1 cellular context compared by ENCODE assay signal in the genomic region with DNA sequence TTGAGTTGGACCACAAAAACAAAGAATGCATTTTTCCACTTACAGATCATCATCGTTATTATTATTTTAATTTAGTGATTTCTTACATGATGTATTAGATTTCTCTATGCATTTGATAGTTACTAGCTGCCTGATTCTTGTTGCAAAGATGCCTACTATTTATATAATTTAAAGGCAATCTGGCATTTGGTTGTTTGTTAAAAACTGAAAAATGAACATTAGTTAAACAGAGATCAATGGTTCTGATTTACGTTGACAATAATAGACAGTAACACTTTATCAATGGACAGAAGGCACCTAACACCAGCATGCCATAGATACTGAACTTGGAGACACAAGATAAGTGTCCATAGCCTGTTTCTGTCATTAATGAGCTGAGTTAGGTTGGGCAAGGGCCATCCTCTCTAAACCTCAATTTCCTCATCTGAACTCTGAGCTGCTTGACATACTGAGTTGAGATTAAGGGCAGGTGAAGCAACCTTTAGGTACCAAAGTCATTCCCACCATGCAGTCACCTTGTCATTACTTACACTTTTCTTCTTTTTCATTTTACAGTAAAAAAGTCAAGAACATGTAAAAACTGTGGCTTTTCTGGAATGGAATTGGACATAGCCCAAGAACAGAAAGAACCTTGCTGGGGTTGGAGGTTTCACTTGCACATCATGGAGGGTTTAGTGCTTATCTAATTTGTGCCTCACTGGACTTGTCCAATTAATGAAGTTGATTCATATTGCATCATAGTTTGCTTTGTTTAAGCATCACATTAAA.
A peak's percentile ranks its signal among the peaks of the same experiment; 100 is the strongest.
TF ChIP-seq lines count a peak whose summit lies in the region.

No MANE protein-coding gene starts in this region.

TF ChIP-seq in HepG2, 621 proteins besides CTCF, POLR2A, EP300 and RAD21 (continued from another document and continues in another):
- TF ChIP-seq, protein P1, sequence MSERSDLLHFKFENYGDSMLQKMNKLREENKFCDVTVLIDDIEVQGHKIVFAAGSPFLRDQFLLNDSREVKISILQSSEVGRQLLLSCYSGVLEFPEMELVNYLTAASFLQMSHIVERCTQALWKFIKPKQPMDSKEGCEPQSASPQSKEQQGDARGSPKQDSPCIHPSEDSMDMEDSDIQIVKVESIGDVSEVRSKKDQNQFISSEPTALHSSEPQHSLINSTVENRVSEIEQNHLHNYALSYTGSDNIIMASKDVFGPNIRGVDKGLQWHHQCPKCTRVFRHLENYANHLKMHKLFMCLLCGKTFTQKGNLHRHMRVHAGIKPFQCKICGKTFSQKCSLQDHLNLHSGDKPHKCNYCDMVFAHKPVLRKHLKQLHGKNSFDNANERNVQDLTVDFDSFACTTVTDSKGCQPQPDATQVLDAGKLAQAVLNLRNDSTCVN (CRISPR knock-in tag; IDR thresholded peaks at IDR 0.05; ENCODE audit: borderline replicate concordance), result no peak
- TF ChIP-seq SAP130 (CRISPR knock-in tag; IDR thresholded peaks at IDR 0.05; ENCODE audit: low read depth) (peak; percentile 72), DPF2 (CRISPR knock-in tag; IDR thresholded peaks at IDR 0.05; ENCODE audit: borderline replicate concordance, low read depth) (no peak), YY1 (IDR thresholded peaks at IDR 0.05; ENCODE audit: insufficient read depth, insufficient replicate concordance, low read depth, low read length) (no peak), TBX2 (CRISPR knock-in tag; IDR thresholded peaks at IDR 0.05; ENCODE audit: borderline replicate concordance) (peak; percentile 66; the same call in 1 of the 2 replicates), GPN1 (CRISPR knock-in tag; IDR thresholded peaks at IDR 0.05; ENCODE audit: borderline replicate concordance) (no peak), JUNB (CRISPR knock-in tag; IDR thresholded peaks at IDR 0.05; ENCODE audit: borderline replicate concordance) (no peak), NFIC (IDR thresholded peaks at IDR 0.05; ENCODE audit: low read length) (no peak; the same call in 1 of the 2 replicates), ZNF232 (CRISPR knock-in tag; IDR thresholded peaks at IDR 0.05; ENCODE audit: borderline replicate concordance) (no peak), AGO1 (IDR thresholded peaks at IDR 0.05; ENCODE audit: low read depth, low read length, poor library complexity, severe bottlenecking) (no peak), ZBTB8A (CRISPR knock-in tag; IDR thresholded peaks at IDR 0.05; ENCODE audit: borderline replicate concordance, low read depth) (no peak), NCOA5 (CRISPR knock-in tag; IDR thresholded peaks at IDR 0.05) (no peak), MED8 (CRISPR knock-in tag; IDR thresholded peaks at IDR 0.05; ENCODE audit: insufficient replicate concordance) (no peak), ZNF7 (CRISPR knock-in tag; IDR thresholded peaks at IDR 0.05) (0 out of 2 replicates have a peak, but pooled peaks have one; percentile 13), ZBTB7A (CRISPR knock-in tag; IDR thresholded peaks at IDR 0.05) (no peak), TARDBP (CRISPR knock-in tag; IDR thresholded peaks at IDR 0.05) (no peak), ZBTB7B (CRISPR knock-in tag; IDR thresholded peaks at IDR 0.05) (0 out of 2 replicates have a peak, but pooled peaks have one; percentile 35), BORCS8-MEF2B (CRISPR knock-in tag; IDR thresholded peaks at IDR 0.05) (no peak), ZNF737 (CRISPR knock-in tag; IDR thresholded peaks at IDR 0.05; ENCODE audit: borderline replicate concordance) (no peak), SAFB2 (CRISPR knock-in tag; IDR thresholded peaks at IDR 0.05; ENCODE audit: borderline replicate concordance, low read depth) (no peak; the same call in 1 of the 2 replicates), GFI1 (CRISPR knock-in tag; IDR thresholded peaks at IDR 0.05; ENCODE audit: borderline replicate concordance) (no peak), ZNF441 (CRISPR knock-in tag; IDR thresholded peaks at IDR 0.05; ENCODE audit: borderline replicate concordance) (no peak), ZNF30 (CRISPR knock-in tag; IDR thresholded peaks at IDR 0.05) (no peak), SRF (IDR thresholded peaks at IDR 0.05; ENCODE audit: low read depth, low read length) (no peak), ZNF563 (CRISPR knock-in tag; IDR thresholded peaks at IDR 0.05) (no peak), ZNF431 (CRISPR knock-in tag; IDR thresholded peaks at IDR 0.05; ENCODE audit: borderline replicate concordance, low read depth) (no peak), ZNF224 (CRISPR knock-in tag; IDR thresholded peaks at IDR 0.05) (no peak), ZNF17 (CRISPR knock-in tag; IDR thresholded peaks at IDR 0.05) (no peak), ZNF792 (CRISPR knock-in tag; IDR thresholded peaks at IDR 0.05) (0 out of 2 replicates have a peak, but pooled peaks have one; percentile 35), ZNF317 (CRISPR knock-in tag; IDR thresholded peaks at IDR 0.05) (no peak), SMARCC2 (IDR thresholded peaks at IDR 0.05) (no peak), POLR2G (IDR thresholded peaks at IDR 0.05; ENCODE audit: low read depth, low read length) (peak; percentile 74), SMAD1 (CRISPR knock-in tag; IDR thresholded peaks at IDR 0.05; ENCODE audit: borderline replicate concordance, low read depth) (no peak)
- TF ChIP-seq, protein P2, sequence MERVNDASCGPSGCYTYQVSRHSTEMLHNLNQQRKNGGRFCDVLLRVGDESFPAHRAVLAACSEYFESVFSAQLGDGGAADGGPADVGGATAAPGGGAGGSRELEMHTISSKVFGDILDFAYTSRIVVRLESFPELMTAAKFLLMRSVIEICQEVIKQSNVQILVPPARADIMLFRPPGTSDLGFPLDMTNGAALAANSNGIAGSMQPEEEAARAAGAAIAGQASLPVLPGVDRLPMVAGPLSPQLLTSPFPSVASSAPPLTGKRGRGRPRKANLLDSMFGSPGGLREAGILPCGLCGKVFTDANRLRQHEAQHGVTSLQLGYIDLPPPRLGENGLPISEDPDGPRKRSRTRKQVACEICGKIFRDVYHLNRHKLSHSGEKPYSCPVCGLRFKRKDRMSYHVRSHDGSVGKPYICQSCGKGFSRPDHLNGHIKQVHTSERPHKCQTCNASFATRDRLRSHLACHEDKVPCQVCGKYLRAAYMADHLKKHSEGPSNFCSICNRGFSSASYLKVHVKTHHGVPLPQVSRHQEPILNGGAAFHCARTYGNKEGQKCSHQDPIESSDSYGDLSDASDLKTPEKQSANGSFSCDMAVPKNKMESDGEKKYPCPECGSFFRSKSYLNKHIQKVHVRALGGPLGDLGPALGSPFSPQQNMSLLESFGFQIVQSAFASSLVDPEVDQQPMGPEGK (CRISPR knock-in tag; IDR thresholded peaks at IDR 0.05), result no peak; the same call in 1 of the 2 replicates
- TF ChIP-seq, protein P3, sequence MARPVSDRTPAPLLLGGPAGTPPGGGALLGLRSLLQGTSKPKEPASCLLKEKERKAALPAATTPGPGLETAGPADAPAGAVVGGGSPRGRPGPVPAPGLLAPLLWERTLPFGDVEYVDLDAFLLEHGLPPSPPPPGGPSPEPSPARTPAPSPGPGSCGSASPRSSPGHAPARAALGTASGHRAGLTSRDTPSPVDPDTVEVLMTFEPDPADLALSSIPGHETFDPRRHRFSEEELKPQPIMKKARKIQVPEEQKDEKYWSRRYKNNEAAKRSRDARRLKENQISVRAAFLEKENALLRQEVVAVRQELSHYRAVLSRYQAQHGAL (CRISPR knock-in tag; IDR thresholded peaks at IDR 0.05; ENCODE audit: not compliant biosample characterization), result no peak
- TF ChIP-seq, protein P4, sequence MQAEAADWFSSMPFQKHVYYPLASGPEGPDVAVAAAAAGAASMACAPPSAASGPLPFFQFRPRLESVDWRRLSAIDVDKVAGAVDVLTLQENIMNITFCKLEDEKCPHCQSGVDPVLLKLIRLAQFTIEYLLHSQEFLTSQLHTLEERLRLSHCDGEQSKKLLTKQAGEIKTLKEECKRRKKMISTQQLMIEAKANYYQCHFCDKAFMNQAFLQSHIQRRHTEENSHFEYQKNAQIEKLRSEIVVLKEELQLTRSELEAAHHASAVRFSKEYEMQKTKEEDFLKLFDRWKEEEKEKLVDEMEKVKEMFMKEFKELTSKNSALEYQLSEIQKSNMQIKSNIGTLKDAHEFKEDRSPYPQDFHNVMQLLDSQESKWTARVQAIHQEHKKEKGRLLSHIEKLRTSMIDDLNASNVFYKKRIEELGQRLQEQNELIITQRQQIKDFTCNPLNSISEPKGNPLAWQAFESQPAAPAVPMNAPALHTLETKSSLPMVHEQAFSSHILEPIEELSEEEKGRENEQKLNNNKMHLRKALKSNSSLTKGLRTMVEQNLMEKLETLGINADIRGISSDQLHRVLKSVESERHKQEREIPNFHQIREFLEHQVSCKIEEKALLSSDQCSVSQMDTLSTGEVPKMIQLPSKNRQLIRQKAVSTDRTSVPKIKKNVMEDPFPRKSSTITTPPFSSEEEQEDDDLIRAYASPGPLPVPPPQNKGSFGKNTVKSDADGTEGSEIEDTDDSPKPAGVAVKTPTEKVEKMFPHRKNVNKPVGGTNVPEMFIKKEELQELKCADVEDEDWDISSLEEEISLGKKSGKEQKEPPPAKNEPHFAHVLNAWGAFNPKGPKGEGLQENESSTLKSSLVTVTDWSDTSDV (CRISPR knock-in tag; IDR thresholded peaks at IDR 0.05), result no peak
- TF ChIP-seq, protein P5, sequence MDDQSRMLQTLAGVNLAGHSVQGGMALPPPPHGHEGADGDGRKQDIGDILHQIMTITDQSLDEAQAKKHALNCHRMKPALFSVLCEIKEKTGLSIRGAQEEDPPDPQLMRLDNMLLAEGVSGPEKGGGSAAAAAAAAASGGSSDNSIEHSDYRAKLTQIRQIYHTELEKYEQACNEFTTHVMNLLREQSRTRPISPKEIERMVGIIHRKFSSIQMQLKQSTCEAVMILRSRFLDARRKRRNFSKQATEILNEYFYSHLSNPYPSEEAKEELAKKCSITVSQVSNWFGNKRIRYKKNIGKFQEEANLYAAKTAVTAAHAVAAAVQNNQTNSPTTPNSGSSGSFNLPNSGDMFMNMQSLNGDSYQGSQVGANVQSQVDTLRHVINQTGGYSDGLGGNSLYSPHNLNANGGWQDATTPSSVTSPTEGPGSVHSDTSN (CRISPR knock-in tag; IDR thresholded peaks at IDR 0.05; ENCODE audit: borderline replicate concordance), result no peak
- TF ChIP-seq, protein P6, sequence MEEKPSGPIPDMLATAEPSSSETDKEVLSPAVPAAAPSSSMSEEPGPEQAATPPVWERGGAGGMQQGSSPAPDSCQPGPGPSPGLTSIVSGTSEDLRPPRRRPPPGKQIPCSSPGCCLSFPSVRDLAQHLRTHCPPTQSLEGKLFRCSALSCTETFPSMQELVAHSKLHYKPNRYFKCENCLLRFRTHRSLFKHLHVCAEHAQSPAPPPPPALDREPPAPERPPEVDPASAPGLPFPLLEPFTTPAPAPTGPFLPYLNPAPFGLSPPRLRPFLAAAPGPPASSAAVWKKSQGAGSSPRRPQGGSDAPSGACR (CRISPR knock-in tag; IDR thresholded peaks at IDR 0.05), result no peak
- TF ChIP-seq, protein P7, sequence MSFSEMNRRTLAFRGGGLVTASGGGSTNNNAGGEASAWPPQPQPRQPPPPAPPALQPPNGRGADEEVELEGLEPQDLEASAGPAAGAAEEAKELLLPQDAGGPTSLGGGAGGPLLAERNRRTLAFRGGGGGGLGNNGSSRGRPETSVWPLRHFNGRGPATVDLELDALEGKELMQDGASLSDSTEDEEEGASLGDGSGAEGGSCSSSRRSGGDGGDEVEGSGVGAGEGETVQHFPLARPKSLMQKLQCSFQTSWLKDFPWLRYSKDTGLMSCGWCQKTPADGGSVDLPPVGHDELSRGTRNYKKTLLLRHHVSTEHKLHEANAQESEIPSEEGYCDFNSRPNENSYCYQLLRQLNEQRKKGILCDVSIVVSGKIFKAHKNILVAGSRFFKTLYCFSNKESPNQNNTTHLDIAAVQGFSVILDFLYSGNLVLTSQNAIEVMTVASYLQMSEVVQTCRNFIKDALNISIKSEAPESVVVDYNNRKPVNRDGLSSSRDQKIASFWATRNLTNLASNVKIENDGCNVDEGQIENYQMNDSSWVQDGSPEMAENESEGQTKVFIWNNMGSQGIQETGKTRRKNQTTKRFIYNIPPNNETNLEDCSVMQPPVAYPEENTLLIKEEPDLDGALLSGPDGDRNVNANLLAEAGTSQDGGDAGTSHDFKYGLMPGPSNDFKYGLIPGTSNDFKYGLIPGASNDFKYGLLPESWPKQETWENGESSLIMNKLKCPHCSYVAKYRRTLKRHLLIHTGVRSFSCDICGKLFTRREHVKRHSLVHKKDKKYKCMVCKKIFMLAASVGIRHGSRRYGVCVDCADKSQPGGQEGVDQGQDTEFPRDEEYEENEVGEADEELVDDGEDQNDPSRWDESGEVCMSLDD (CRISPR knock-in tag; IDR thresholded peaks at IDR 0.05; ENCODE audit: borderline replicate concordance), result no peak
- TF ChIP-seq, protein P8, sequence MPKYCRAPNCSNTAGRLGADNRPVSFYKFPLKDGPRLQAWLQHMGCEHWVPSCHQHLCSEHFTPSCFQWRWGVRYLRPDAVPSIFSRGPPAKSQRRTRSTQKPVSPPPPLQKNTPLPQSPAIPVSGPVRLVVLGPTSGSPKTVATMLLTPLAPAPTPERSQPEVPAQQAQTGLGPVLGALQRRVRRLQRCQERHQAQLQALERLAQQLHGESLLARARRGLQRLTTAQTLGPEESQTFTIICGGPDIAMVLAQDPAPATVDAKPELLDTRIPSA (CRISPR knock-in tag; IDR thresholded peaks at IDR 0.05; ENCODE audit: borderline replicate concordance), result no peak
- TF ChIP-seq, protein P9, sequence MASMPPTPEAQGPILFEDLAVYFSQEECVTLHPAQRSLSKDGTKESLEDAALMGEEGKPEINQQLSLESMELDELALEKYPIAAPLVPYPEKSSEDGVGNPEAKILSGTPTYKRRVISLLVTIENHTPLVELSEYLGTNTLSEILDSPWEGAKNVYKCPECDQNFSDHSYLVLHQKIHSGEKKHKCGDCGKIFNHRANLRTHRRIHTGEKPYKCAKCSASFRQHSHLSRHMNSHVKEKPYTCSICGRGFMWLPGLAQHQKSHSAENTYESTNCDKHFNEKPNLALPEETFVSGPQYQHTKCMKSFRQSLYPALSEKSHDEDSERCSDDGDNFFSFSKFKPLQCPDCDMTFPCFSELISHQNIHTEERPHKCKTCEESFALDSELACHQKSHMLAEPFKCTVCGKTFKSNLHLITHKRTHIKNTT (CRISPR knock-in tag; IDR thresholded peaks at IDR 0.05), result no peak
- TF ChIP-seq, protein P10, sequence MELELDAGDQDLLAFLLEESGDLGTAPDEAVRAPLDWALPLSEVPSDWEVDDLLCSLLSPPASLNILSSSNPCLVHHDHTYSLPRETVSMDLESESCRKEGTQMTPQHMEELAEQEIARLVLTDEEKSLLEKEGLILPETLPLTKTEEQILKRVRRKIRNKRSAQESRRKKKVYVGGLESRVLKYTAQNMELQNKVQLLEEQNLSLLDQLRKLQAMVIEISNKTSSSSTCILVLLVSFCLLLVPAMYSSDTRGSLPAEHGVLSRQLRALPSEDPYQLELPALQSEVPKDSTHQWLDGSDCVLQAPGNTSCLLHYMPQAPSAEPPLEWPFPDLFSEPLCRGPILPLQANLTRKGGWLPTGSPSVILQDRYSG (CRISPR knock-in tag; IDR thresholded peaks at IDR 0.05), result no peak
- TF ChIP-seq, protein P11, sequence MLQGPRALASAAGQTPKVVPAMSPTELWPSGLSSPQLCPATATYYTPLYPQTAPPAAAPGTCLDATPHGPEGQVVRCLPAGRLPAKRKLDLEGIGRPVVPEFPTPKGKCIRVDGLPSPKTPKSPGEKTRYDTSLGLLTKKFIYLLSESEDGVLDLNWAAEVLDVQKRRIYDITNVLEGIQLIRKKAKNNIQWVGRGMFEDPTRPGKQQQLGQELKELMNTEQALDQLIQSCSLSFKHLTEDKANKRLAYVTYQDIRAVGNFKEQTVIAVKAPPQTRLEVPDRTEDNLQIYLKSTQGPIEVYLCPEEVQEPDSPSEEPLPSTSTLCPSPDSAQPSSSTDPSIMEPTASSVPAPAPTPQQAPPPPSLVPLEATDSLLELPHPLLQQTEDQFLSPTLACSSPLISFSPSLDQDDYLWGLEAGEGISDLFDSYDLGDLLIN (CRISPR knock-in tag; IDR thresholded peaks at IDR 0.05; ENCODE audit: borderline replicate concordance), result no peak
